Comparison of ENCODE assay signal across 22 cellular contexts in the genomic region with DNA sequence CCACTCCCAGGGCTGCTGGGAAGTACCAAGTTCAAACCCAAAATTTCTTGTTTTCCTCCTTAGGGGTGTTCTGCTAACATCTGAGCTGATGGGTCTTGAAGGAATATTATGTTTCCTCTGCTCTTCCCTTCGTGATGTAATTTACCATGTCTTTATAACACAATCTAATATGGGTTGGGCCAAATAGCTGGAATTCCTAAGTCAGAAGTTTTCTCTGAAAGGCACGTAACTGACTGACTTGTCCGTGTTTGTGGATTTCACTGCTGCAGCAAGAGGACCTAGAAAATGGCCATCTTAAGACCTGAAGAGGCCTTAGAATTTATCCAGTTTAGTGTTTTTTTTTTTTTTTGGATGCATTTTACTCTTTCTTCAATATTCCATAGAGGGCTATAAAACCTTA.
"Had no signal": no experiment of that assay in that cellular context is flagged by ENCODE, and none has a peak within 500 bp of the region (broad histone marks: within the 10 kb centered on the region; RNA-seq: fewer than 3 reads in every experiment).

No MANE protein-coding gene starts in this region.

- H3K27me3 ChIP-seq: foreskin keratinocyte, right atrium auricular region had no signal

- H3K4me3 ChIP-seq: mucosa of descending colon, right atrium auricular region, tibial artery had no signal

- H3K27me3 Mint-ChIP-seq: activated B cell treated with CpG ODN at 0.5 μM for 24 hours; activated CD4-positive, alpha-beta T cell treated with anti-CD3 and anti-CD28 coated beads for 36 hours; activated naive CD8-positive, alpha-beta T cell treated with anti-CD3 and anti-CD28 coated beads for 36 hours; activated T-cell treated with anti-CD3 and anti-CD28 coated beads, Interleukin-2, amount 50 U/mL, for 24 hours; activated T-helper 17 cell treated with anti-CD3 and anti-CD28 coated beads, Interleukin-2, amount 50 U/mL, for 72 hours; stimulated activated naive CD8-positive, alpha-beta T cell treated with anti-CD3 and anti-CD28 coated beads, Interleukin-15, Interleukin-2, amounts not matched to agents 100 ng/mL and 50 ng/mL, for 24 hours had no signal

- H3K9me3 ChIP-seq: right atrium auricular region, tibial artery had no signal

- H3K4me3 Mint-ChIP-seq: activated B cell treated with CpG ODN at 0.5 μM for 24 hours; activated CD4-positive, alpha-beta T cell treated with anti-CD3 and anti-CD28 coated beads for 36 hours; activated naive CD8-positive, alpha-beta T cell treated with anti-CD3 and anti-CD28 coated beads for 36 hours; activated T-cell treated with anti-CD3 and anti-CD28 coated beads, Interleukin-2, amount 50 U/mL, for 24 hours; activated T-helper 17 cell treated with anti-CD3 and anti-CD28 coated beads, Interleukin-2, amount 50 U/mL, for 72 hours; naive B cell; stimulated activated naive CD8-positive, alpha-beta T cell treated with anti-CD3 and anti-CD28 coated beads, Interleukin-15, Interleukin-2, amounts not matched to agents 100 ng/mL and 50 ng/mL, for 24 hours; T-helper 1 cell treated with Interleukin-12 subunit alpha and Interleukin-12 subunit beta and Interleukin-4 antibody, amounts not matched to agents 30 μg/mL and 1 μg/mL, for 36 hours had no signal

- H3K36me3 ChIP-seq: right atrium auricular region, tibial artery had no signal

- DNase-seq: activated B cell treated with CpG ODN at 0.5 μM for 24 hours; activated CD4-positive, alpha-beta T cell treated with anti-CD3 and anti-CD28 coated beads for 36 hours; activated CD4-positive, alpha-beta T cell treated with anti-CD3 and anti-CD28 coated beads, Interleukin-2, amount 50 U/mL, for 4 hours; activated CD8-positive, alpha-beta memory T cell treated with anti-CD3 and anti-CD28 coated beads for 24 hours; activated CD8-positive, alpha-beta memory T cell treated with anti-CD3 and anti-CD28 coated beads, Interleukin-2, amount 50 U/mL, for 4 hours; activated naive CD4-positive, alpha-beta T cell treated with Interleukin-2 at 50 U/mL for 16 hours; activated naive CD8-positive, alpha-beta T cell treated with anti-CD3 and anti-CD28 coated beads for 36 hours; activated T-cell treated with anti-CD3 and anti-CD28 coated beads, Interleukin-2, amount 50 U/mL, for 24 hours; dermis blood vessel endothelial cell; effector CD8-positive, alpha-beta T cell; left cardiac atrium; mucosa of descending colon; naive B cell; stimulated activated CD4-positive, alpha-beta T cell treated with anti-CD3 and anti-CD28 coated beads, Interleukin-12 subunit alpha, Interleukin-12 subunit beta, amount 100 ng/mL, for 4 hours; T1000; tibial artery had no signal

- H3K4me1 ChIP-seq: foreskin keratinocyte, right atrium auricular region, tibial artery had no signal

- H3K27ac ChIP-seq: foreskin keratinocyte, right atrium auricular region, tibial artery had no signal

- H3K36me3 Mint-ChIP-seq: activated naive CD8-positive, alpha-beta T cell treated with anti-CD3 and anti-CD28 coated beads for 36 hours; naive B cell had no signal

- H3K27ac Mint-ChIP-seq: activated B cell treated with CpG ODN at 0.5 μM for 24 hours; activated CD4-positive, alpha-beta T cell treated with anti-CD3 and anti-CD28 coated beads for 36 hours; activated naive CD8-positive, alpha-beta T cell treated with anti-CD3 and anti-CD28 coated beads for 36 hours; activated T-cell treated with anti-CD3 and anti-CD28 coated beads, Interleukin-2, amount 50 U/mL, for 24 hours; activated T-helper 17 cell treated with anti-CD3 and anti-CD28 coated beads, Interleukin-2, amount 50 U/mL, for 72 hours; progenitor cell of endocrine pancreas; stimulated activated naive CD8-positive, alpha-beta T cell treated with anti-CD3 and anti-CD28 coated beads, Interleukin-15, Interleukin-2, amounts not matched to agents 100 ng/mL and 50 ng/mL, for 24 hours; T-helper 1 cell treated with Interleukin-12 subunit alpha and Interleukin-12 subunit beta and Interleukin-4 antibody, amounts not matched to agents 30 μg/mL and 1 μg/mL, for 36 hours had no signal

- H3K9me3 Mint-ChIP-seq: activated B cell treated with CpG ODN at 0.5 μM for 24 hours; activated naive CD8-positive, alpha-beta T cell treated with anti-CD3 and anti-CD28 coated beads for 36 hours; activated T-cell treated with anti-CD3 and anti-CD28 coated beads, Interleukin-2, amount 50 U/mL, for 24 hours; activated T-helper 17 cell treated with anti-CD3 and anti-CD28 coated beads, Interleukin-2, amount 50 U/mL, for 72 hours; naive B cell; stimulated activated naive CD8-positive, alpha-beta T cell treated with anti-CD3 and anti-CD28 coated beads, Interleukin-15, Interleukin-2, amounts not matched to agents 100 ng/mL and 50 ng/mL, for 24 hours; T-helper 1 cell treated with Interleukin-12 subunit alpha and Interleukin-12 subunit beta and Interleukin-4 antibody, amounts not matched to agents 30 μg/mL and 1 μg/mL, for 36 hours had no signal

- H3K4me1 Mint-ChIP-seq: activated B cell treated with CpG ODN at 0.5 μM for 24 hours; activated CD4-positive, alpha-beta T cell treated with anti-CD3 and anti-CD28 coated beads for 36 hours; activated naive CD8-positive, alpha-beta T cell treated with anti-CD3 and anti-CD28 coated beads for 36 hours; activated T-helper 17 cell treated with anti-CD3 and anti-CD28 coated beads, Interleukin-2, amount 50 U/mL, for 72 hours; naive B cell had no signal
